ENCODE assay signal across 2 cellular contexts in the genomic region with DNA sequence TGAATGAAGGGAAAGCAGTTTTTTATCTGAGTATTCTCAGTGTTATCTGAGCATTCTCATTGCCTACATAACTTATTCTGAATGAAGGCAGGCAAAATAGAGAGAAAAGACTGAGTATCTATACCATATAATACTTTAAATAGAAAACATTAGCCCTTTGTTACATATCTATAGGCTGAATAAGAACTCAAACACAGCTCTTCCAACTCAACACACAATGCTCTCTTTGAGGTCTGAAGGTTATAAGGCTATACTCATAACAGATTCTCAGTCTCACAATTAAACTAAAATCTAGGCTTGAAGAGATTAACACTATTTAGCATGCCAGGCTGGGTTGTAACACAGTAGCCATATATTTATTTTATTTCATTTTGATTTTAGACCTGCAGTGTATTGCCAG.
TF ChIP-seq lines count a peak whose summit lies in the region.

No MANE protein-coding gene starts in this region.

TF ChIP-seq in GM23338, 12 proteins besides CTCF, POLR2A, EP300 and RAD21 (continued from another document):
- no peak for TF ChIP-seq STAT1 (IDR thresholded peaks at IDR 0.05; ENCODE audit: unreplicated experiment)

TF ChIP-seq in GM12878, 131 proteins besides CTCF, POLR2A, EP300 and RAD21 (continued from another document):
- TF ChIP-seq RB1 (IDR thresholded peaks at IDR 0.05; ENCODE audit: borderline replicate concordance): no peak
- no peak for TF ChIP-seq SUZ12 (IDR thresholded peaks at IDR 0.05; ENCODE audit: unreplicated experiment)
- no peak for TF ChIP-seq EGR1 (IDR thresholded peaks at IDR 0.05; ENCODE audit: borderline replicate concordance in 1 of 2, low read depth in 2 of 2, low read length in 2 of 2)
- no peak for TF ChIP-seq TBL1XR1 (IDR thresholded peaks at IDR 0.05; ENCODE audit: low read depth, low read length)
- TF ChIP-seq NR2C2 (IDR thresholded peaks at IDR 0.05; ENCODE audit: borderline replicate concordance, control insufficient read depth, insufficient read length, low read depth): no peak
- TF ChIP-seq, protein P1, sequence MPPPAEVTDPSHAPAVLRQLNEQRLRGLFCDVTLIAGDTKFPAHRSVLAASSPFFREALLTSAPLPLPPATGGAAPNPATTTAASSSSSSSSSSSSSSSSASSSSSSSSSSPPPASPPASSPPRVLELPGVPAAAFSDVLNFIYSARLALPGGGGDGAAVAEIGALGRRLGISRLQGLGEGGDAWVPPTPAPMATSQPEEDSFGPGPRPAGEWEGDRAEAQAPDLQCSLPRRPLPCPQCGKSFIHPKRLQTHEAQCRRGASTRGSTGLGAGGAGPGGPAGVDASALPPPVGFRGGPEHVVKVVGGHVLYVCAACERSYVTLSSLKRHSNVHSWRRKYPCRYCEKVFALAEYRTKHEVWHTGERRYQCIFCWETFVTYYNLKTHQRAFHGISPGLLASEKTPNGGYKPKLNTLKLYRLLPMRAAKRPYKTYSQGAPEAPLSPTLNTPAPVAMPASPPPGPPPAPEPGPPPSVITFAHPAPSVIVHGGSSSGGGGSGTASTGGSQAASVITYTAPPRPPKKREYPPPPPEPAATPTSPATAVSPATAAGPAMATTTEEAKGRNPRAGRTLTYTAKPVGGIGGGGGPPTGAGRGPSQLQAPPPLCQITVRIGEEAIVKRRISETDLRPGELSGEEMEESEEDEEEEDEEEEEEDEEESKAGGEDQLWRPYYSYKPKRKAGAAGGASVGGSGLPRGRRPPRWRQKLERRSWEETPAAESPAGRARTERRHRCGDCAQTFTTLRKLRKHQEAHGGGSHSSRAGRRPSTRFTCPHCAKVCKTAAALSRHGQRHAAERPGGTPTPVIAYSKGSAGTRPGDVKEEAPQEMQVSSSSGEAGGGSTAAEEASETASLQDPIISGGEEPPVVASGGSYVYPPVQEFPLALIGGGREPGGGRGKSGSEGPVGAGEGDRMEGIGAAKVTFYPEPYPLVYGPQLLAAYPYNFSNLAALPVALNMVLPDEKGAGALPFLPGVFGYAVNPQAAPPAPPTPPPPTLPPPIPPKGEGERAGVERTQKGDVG (CRISPR knock-in tag; IDR thresholded peaks at IDR 0.05): no peak
- TF ChIP-seq, protein P2, sequence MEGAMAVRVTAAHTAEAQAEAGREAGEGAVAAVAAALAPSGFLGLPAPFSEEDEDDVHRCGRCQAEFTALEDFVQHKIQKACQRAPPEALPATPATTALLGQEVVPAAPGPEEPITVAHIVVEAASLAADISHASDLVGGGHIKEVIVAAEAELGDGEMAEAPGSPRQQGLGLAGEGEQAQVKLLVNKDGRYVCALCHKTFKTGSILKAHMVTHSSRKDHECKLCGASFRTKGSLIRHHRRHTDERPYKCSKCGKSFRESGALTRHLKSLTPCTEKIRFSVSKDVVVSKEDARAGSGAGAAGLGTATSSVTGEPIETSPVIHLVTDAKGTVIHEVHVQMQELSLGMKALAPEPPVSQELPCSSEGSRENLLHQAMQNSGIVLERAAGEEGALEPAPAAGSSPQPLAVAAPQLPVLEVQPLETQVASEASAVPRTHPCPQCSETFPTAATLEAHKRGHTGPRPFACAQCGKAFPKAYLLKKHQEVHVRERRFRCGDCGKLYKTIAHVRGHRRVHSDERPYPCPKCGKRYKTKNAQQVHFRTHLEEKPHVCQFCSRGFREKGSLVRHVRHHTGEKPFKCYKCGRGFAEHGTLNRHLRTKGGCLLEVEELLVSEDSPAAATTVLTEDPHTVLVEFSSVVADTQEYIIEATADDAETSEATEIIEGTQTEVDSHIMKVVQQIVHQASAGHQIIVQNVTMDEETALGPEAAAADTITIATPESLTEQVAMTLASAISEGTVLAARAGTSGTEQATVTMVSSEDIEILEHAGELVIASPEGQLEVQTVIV (IDR thresholded peaks at IDR 0.05; ENCODE audit: borderline replicate concordance, partially characterized antibody): no peak
- no peak for TF ChIP-seq CREM (IDR thresholded peaks at IDR 0.05; ENCODE audit: low read depth)
- no peak for TF ChIP-seq HDAC6 (IDR thresholded peaks at IDR 0.05; ENCODE audit: unreplicated experiment)
- no peak for TF ChIP-seq CHD1 (IDR thresholded peaks at IDR 0.05; ENCODE audit: low read depth, low read length)
- no peak for TF ChIP-seq DPF2 (IDR thresholded peaks at IDR 0.05)
